ENCODE assay signal across 20 cellular contexts in genomic region chr6:129368076-129368475, GRCh38.
"Had no signal": no experiment of that assay in that cellular context is flagged by ENCODE, and none has a peak within 500 bp of the region (broad histone marks: within the 10 kb centered on the region; RNA-seq: fewer than 3 reads in every experiment).

No MANE protein-coding gene starts in this region.

- H3K4me3 Mint-ChIP-seq: activated CD4-positive, alpha-beta T cell treated with anti-CD3 and anti-CD28 coated beads, Interleukin-2, amount 10 ng/mL, durations not matched to agents 7 days and 5 days; activated CD8-positive, alpha-beta T cell treated with anti-CD3 and anti-CD28 coated beads, Interleukin-2, amount 10 ng/mL, durations not matched to agents 7 days and 5 days; activated naive CD4-positive, alpha-beta T cell treated with anti-CD3 and anti-CD28 coated beads for 36 hours; activated T-cell treated with anti-CD3 and anti-CD28 coated beads, Interleukin-2, amount 50 U/mL, for 24 hours had no signal

- DNase-seq: activated CD4-positive, alpha-beta T cell treated with anti-CD3 and anti-CD28 coated beads, Interleukin-2, amount 10 ng/mL, durations not matched to agents 7 days and 5 days; activated CD4-positive, CD25-positive, alpha-beta regulatory T cell; activated CD8-positive, alpha-beta T cell treated with anti-CD3 and anti-CD28 coated beads, Interleukin-2, amount 10 ng/mL, durations not matched to agents 7 days and 5 days; activated naive CD4-positive, alpha-beta T cell treated with anti-CD3 and anti-CD28 coated beads for 36 hours; activated T-cell treated with anti-CD3 and anti-CD28 coated beads, Interleukin-2, amount 50 U/mL, for 24 hours; body of pancreas; caudate nucleus; foreskin melanocyte; islet precursor cell; left colon; midbrain; ovary; sigmoid colon; spleen; stimulated activated naive CD4-positive, alpha-beta T cell; thyroid gland had no signal

- H3K4me3 ChIP-seq: body of pancreas, lung, ovary, sigmoid colon, SK-N-MC, spleen, thyroid gland had no signal

- H3K4me1 ChIP-seq: thyroid gland had no signal

- H3K27ac ChIP-seq: body of pancreas, epithelial cell of prostate, ovary, SK-N-MC, spleen, thyroid gland had no signal

- H3K36me3 ChIP-seq: ovary, sigmoid colon, spleen, thyroid gland had no signal

- H3K27me3 ChIP-seq: body of pancreas, ovary, sigmoid colon, spleen, thyroid gland had no signal

- H3K27me3 Mint-ChIP-seq: activated CD4-positive, alpha-beta T cell treated with anti-CD3 and anti-CD28 coated beads, Interleukin-2, amount 10 ng/mL, durations not matched to agents 7 days and 5 days; activated T-cell treated with anti-CD3 and anti-CD28 coated beads, Interleukin-2, amount 50 U/mL, for 24 hours had no signal

- ATAC-seq: activated CD8-positive, alpha-beta T cell treated with anti-CD3 and anti-CD28 coated beads, Interleukin-2, amount 10 ng/mL, durations not matched to agents 7 days and 5 days; body of pancreas; left colon had no signal

- H3K27ac Mint-ChIP-seq: activated CD4-positive, alpha-beta T cell treated with anti-CD3 and anti-CD28 coated beads, Interleukin-2, amount 10 ng/mL, durations not matched to agents 7 days and 5 days; activated CD8-positive, alpha-beta T cell treated with anti-CD3 and anti-CD28 coated beads, Interleukin-2, amount 10 ng/mL, durations not matched to agents 7 days and 5 days; activated naive CD4-positive, alpha-beta T cell treated with anti-CD3 and anti-CD28 coated beads for 36 hours; activated T-cell treated with anti-CD3 and anti-CD28 coated beads, Interleukin-2, amount 50 U/mL, for 24 hours; activated T-helper 2 cell treated with anti-CD3 and anti-CD28 coated beads, Interferon-gamma antibody, Interleukin-2, Interleukin-4, amounts not matched to agents 10 μg/mL and 5 μg/mL and 100 μg/mL, durations not matched to agents 14 hours and 24 hours and 36 hours had no signal

- H3K9me3 ChIP-seq: body of pancreas, ovary, sigmoid colon, spleen, thyroid gland had no signal

- H3K9me3 Mint-ChIP-seq: activated CD4-positive, alpha-beta T cell treated with anti-CD3 and anti-CD28 coated beads, Interleukin-2, amount 10 ng/mL, durations not matched to agents 7 days and 5 days; activated naive CD4-positive, alpha-beta T cell treated with anti-CD3 and anti-CD28 coated beads for 36 hours; activated T-cell treated with anti-CD3 and anti-CD28 coated beads, Interleukin-2, amount 50 U/mL, for 24 hours; activated T-helper 2 cell treated with anti-CD3 and anti-CD28 coated beads, Interferon-gamma antibody, Interleukin-2, Interleukin-4, amounts not matched to agents 10 μg/mL and 5 μg/mL and 100 μg/mL, durations not matched to agents 14 hours and 24 hours and 36 hours had no signal
